In genomic region chr10:52746169-52746568, GRCh38 we compare ENCODE assay signal across 1 cellular context.
TF ChIP-seq lines count a peak whose summit lies in the region.

No MANE protein-coding gene starts in this region.

TF ChIP-seq in endothelial cell of umbilical vein, 7 proteins besides CTCF, POLR2A, EP300 and RAD21:
- TF ChIP-seq GATA2 (IDR thresholded peaks at IDR 0.05; ENCODE audit: insufficient read depth, insufficient read length, low read depth, low read length) (no peak), MAX (IDR thresholded peaks at IDR 0.05; ENCODE audit: insufficient read depth, insufficient read length) (no peak), POLR2AphosphoS5 (IDR thresholded peaks at IDR 0.05; ENCODE audit: insufficient read depth, low read depth, low read length) (no peak), JUN (IDR thresholded peaks at IDR 0.05; ENCODE audit: borderline replicate concordance, insufficient read depth, insufficient read length, low read depth) (no peak), EZH2 (IDR thresholded peaks at IDR 0.05; ENCODE audit: borderline replicate concordance, low read depth, low read length, severe bottlenecking) (no peak), FOS (IDR thresholded peaks at IDR 0.05; ENCODE audit: borderline replicate concordance, insufficient read depth, low read length) (no peak), MYC (IDR thresholded peaks at IDR 0.05; ENCODE audit: low read depth, low read length) (no peak)
